ENCODE assay signal across 8 cellular contexts in genomic region chr3:133575121-133575520, GRCh38.
DNase-seq lines count a peak whose midpoint lies in the region; ATAC-seq and TF ChIP-seq lines count a peak whose summit lies in the region.

No MANE protein-coding gene starts in this region.

- H3K27ac ChIP-seq in HUES6 (ENCODE audit: low read depth, low read length) (peak overlapping the region; percentile 70; the same call in 1 of the 2 replicates), iPS-20b (ENCODE audit: low read length) (no peak overlapping the region)

- POLR2A ChIA-PET in GM10248 (lab: Yijun Ruan, JAX): interaction anchor here (0.5 to 2.3 kb wide), 2 partner anchors 84 to 106 kb away, joined by 3 to 12 read pairs; no protein-coding TSS in a partner anchor

- no peaks in the 10 kb centered on the region for H3K27me3 Mint-ChIP-seq in activated naive CD8-positive, alpha-beta T cell

- H3K27ac Mint-ChIP-seq in activated naive CD8-positive, alpha-beta T cell: peak overlapping the region; percentile 97
- H3K27ac Mint-ChIP-seq in stimulated activated effector memory CD8-positive, alpha-beta T cell treated with anti-CD3 and anti-CD28 coated beads, Interleukin-12 subunit alpha, Interleukin-12 subunit beta, amount 100 ng/mL, for 72 hours: peak overlapping the region; percentile 97

- H3K27me3 ChIP-seq in HUES6 (ENCODE audit: control insufficient read depth, insufficient read depth, low read length) (no peaks in the 10 kb centered on the region), iPS-20b (ENCODE audit: insufficient read depth, low read length) (no peaks in the 10 kb centered on the region)

- TF ChIP-seq CTCF in GM10248 (IDR thresholded peaks at IDR 0.05; ENCODE audit: control extremely low read depth, extremely low read depth, low read depth, missing control alignments): no peak

- peaks cover 53% of the 10 kb centered on the region for H3K36me3 ChIP-seq in HUES6 (ENCODE audit: control insufficient read depth, insufficient read depth, low read length)
- H3K36me3 ChIP-seq in iPS-20b (ENCODE audit: insufficient read depth, low read depth, low read length): peaks cover 48% of the 10 kb centered on the region

- H3K4me3 Mint-ChIP-seq in activated naive CD8-positive, alpha-beta T cell: peak overlapping the region; percentile 98
- peak overlapping the region; percentile 90 for H3K4me3 Mint-ChIP-seq in stimulated activated effector memory CD8-positive, alpha-beta T cell treated with anti-CD3 and anti-CD28 coated beads, Interleukin-12 subunit alpha, Interleukin-12 subunit beta, amount 100 ng/mL, for 72 hours

- no peaks in the 10 kb centered on the region for H3K9me3 Mint-ChIP-seq in activated naive CD8-positive, alpha-beta T cell (ENCODE audit: low read depth)
- H3K9me3 Mint-ChIP-seq in stimulated activated effector memory CD8-positive, alpha-beta T cell treated with anti-CD3 and anti-CD28 coated beads, Interleukin-12 subunit alpha, Interleukin-12 subunit beta, amount 100 ng/mL, for 72 hours: no peaks in the 10 kb centered on the region

- peaks cover 19% of the 10 kb centered on the region for H3K36me3 Mint-ChIP-seq in activated naive CD8-positive, alpha-beta T cell
- peaks cover 72% of the 10 kb centered on the region for H3K36me3 Mint-ChIP-seq in stimulated activated effector memory CD8-positive, alpha-beta T cell treated with anti-CD3 and anti-CD28 coated beads, Interleukin-12 subunit alpha, Interleukin-12 subunit beta, amount 100 ng/mL, for 72 hours

- H3K4me1 ChIP-seq in HUES6 (ENCODE audit: control insufficient read depth, insufficient read depth, low read length) (peaks cover 11% of the 10 kb centered on the region), iPS-20b (ENCODE audit: insufficient read depth, low read length) (peaks cover 4% of the 10 kb centered on the region; the same call in 1 of the 2 replicates)

- peak overlapping the region; percentile 91 for H3K9ac ChIP-seq in HUES6 (ENCODE audit: low read length)
- H3K9ac ChIP-seq in iPS-20b (ENCODE audit: low read depth, low read length): peak overlapping the region; percentile 84; the same call in 1 of the 2 replicates

- H3K4me3 ChIP-seq in HUES6 (ENCODE audit: low read depth, low read length): peak overlapping the region; percentile 86
- H3K4me3 ChIP-seq in iPS-20b (ENCODE audit: low read length): peak overlapping the region; percentile 87

- H3K9me3 ChIP-seq in HUES6 (ENCODE audit: control insufficient read depth, insufficient read depth, low read depth, low read length) (no peaks in the 10 kb centered on the region), iPS-20b (ENCODE audit: insufficient read depth, low read depth, low read length) (no peaks in the 10 kb centered on the region)

- peaks cover 66% of the 10 kb centered on the region for H3K4me1 Mint-ChIP-seq in activated naive CD8-positive, alpha-beta T cell (ENCODE audit: low read depth)
- H3K4me1 Mint-ChIP-seq in stimulated activated effector memory CD8-positive, alpha-beta T cell treated with anti-CD3 and anti-CD28 coated beads, Interleukin-12 subunit alpha, Interleukin-12 subunit beta, amount 100 ng/mL, for 72 hours: peaks cover 63% of the 10 kb centered on the region

- no peak for ATAC-seq in stimulated activated effector memory CD8-positive, alpha-beta T cell treated with anti-CD3 and anti-CD28 coated beads, Interleukin-12 subunit alpha, Interleukin-12 subunit beta, amount 100 ng/mL, for 72 hours
- ATAC-seq in HG03378 (IDR thresholded peaks at IDR 0.05; ENCODE audit: unreplicated experiment): no peak

- CTCF ChIA-PET in GM10248 (lab: Yijun Ruan, JAX): interaction anchor here (0.9 to 3.9 kb wide), 8 partner anchors 12 to 133 kb away, joined by 3 to 19 read pairs (median 4); no protein-coding TSS in a partner anchor

- DNase-seq in stimulated activated effector memory CD8-positive, alpha-beta T cell treated with anti-CD3 and anti-CD28 coated beads, Interleukin-12 subunit alpha, Interleukin-12 subunit beta, amount 100 ng/mL, for 72 hours (ENCODE audit: low spot score in 2 of 2): no peak
- no peak for DNase-seq in stimulated activated CD8-positive, alpha-beta memory T cell treated with anti-CD3 and anti-CD28 coated beads, Interleukin-4, amount 100 ng/mL, for 48 hours
- DNase-seq in GM10248 (ENCODE audit: extremely low spot score) (no peak), HPDE6-E6E7 (ENCODE audit: extremely low spot score) (no peak)
